Comparison of ENCODE assay signal across 3 cellular contexts in the genomic region with DNA sequence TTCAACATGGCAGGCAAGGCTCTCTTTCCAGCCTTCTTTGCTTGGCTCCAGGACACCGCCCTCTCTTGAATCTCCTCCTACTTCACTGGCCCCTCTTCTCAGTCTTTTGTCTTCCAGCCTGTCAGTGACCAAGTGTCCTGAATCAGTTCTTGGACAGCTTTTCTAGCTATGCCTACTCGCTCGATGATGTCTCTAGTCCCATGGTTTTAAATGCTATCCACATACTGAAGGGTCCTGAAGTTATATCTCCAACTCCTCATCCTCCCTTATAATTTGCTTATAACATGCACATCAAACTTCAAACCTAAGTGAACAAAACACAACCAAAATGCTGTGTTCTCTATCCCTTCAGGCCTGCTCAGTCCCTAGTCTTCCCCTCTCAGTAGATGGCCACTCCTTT.
A peak's percentile ranks its signal among the peaks of the same experiment; 100 is the strongest.
TF ChIP-seq lines count a peak whose summit lies in the region.

No MANE protein-coding gene starts in this region.

TF ChIP-seq in SK-N-SH, 30 proteins besides CTCF, POLR2A, EP300 and RAD21:
- TF ChIP-seq, protein P1, sequence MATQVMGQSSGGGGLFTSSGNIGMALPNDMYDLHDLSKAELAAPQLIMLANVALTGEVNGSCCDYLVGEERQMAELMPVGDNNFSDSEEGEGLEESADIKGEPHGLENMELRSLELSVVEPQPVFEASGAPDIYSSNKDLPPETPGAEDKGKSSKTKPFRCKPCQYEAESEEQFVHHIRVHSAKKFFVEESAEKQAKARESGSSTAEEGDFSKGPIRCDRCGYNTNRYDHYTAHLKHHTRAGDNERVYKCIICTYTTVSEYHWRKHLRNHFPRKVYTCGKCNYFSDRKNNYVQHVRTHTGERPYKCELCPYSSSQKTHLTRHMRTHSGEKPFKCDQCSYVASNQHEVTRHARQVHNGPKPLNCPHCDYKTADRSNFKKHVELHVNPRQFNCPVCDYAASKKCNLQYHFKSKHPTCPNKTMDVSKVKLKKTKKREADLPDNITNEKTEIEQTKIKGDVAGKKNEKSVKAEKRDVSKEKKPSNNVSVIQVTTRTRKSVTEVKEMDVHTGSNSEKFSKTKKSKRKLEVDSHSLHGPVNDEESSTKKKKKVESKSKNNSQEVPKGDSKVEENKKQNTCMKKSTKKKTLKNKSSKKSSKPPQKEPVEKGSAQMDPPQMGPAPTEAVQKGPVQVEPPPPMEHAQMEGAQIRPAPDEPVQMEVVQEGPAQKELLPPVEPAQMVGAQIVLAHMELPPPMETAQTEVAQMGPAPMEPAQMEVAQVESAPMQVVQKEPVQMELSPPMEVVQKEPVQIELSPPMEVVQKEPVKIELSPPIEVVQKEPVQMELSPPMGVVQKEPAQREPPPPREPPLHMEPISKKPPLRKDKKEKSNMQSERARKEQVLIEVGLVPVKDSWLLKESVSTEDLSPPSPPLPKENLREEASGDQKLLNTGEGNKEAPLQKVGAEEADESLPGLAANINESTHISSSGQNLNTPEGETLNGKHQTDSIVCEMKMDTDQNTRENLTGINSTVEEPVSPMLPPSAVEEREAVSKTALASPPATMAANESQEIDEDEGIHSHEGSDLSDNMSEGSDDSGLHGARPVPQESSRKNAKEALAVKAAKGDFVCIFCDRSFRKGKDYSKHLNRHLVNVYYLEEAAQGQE (IDR thresholded peaks at IDR 0.05; ENCODE audit: low read depth, low read length): 0 out of 2 replicates have a peak, but pooled peaks have one; percentile 38
- TF ChIP-seq, protein P2, sequence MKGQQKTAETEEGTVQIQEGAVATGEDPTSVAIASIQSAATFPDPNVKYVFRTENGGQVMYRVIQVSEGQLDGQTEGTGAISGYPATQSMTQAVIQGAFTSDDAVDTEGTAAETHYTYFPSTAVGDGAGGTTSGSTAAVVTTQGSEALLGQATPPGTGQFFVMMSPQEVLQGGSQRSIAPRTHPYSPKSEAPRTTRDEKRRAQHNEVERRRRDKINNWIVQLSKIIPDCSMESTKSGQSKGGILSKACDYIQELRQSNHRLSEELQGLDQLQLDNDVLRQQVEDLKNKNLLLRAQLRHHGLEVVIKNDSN (IDR thresholded peaks at IDR 0.05; ENCODE audit: borderline replicate concordance, low read depth): no peak

TF ChIP-seq in SK-N-SH treated with all-trans-retinoic acid at 6 μM for 48 hours, 23 proteins besides CTCF, POLR2A, EP300 and RAD21:
- TF ChIP-seq TCF4 (CRISPR knock-in tag; IDR thresholded peaks at IDR 0.05; ENCODE audit: borderline replicate concordance) (no peak), ZFP30 (CRISPR knock-in tag; IDR thresholded peaks at IDR 0.05) (no peak), TOX (CRISPR knock-in tag; IDR thresholded peaks at IDR 0.05; ENCODE audit: borderline replicate concordance) (no peak), BACH2 (CRISPR knock-in tag; IDR thresholded peaks at IDR 0.05; ENCODE audit: borderline replicate concordance) (no peak), ISL1 (CRISPR knock-in tag; IDR thresholded peaks at IDR 0.05) (no peak), SNAI2 (CRISPR knock-in tag; IDR thresholded peaks at IDR 0.05) (no peak), PPARA (CRISPR knock-in tag; IDR thresholded peaks at IDR 0.05; ENCODE audit: borderline replicate concordance) (no peak), ZNF8 (CRISPR knock-in tag; IDR thresholded peaks at IDR 0.05) (no peak), ARNTL (CRISPR knock-in tag; IDR thresholded peaks at IDR 0.05; ENCODE audit: borderline replicate concordance, low read depth) (no peak), ZFP3 (CRISPR knock-in tag; IDR thresholded peaks at IDR 0.05) (no peak), ZNF70 (CRISPR knock-in tag; IDR thresholded peaks at IDR 0.05) (no peak), CSDC2 (CRISPR knock-in tag; IDR thresholded peaks at IDR 0.05) (no peak), OSR1 (CRISPR knock-in tag; IDR thresholded peaks at IDR 0.05) (no peak), ESRRG (CRISPR knock-in tag; IDR thresholded peaks at IDR 0.05) (no peak), ZNF565 (CRISPR knock-in tag; conservative IDR thresholded peaks at IDR 0.05; ENCODE audit: low read depth) (no peak)
- TF ChIP-seq, protein P3, sequence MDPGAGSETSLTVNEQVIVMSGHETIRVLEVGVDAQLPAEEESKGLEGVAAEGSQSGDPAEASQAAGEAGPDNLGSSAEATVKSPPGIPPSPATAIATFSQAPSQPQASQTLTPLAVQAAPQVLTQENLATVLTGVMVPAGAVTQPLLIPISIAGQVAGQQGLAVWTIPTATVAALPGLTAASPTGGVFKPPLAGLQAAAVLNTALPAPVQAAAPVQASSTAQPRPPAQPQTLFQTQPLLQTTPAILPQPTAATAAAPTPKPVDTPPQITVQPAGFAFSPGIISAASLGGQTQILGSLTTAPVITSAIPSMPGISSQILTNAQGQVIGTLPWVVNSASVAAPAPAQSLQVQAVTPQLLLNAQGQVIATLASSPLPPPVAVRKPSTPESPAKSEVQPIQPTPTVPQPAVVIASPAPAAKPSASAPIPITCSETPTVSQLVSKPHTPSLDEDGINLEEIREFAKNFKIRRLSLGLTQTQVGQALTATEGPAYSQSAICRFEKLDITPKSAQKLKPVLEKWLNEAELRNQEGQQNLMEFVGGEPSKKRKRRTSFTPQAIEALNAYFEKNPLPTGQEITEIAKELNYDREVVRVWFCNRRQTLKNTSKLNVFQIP (CRISPR knock-in tag; IDR thresholded peaks at IDR 0.05; ENCODE audit: borderline replicate concordance, low read depth): no peak
- TF ChIP-seq, protein P4, sequence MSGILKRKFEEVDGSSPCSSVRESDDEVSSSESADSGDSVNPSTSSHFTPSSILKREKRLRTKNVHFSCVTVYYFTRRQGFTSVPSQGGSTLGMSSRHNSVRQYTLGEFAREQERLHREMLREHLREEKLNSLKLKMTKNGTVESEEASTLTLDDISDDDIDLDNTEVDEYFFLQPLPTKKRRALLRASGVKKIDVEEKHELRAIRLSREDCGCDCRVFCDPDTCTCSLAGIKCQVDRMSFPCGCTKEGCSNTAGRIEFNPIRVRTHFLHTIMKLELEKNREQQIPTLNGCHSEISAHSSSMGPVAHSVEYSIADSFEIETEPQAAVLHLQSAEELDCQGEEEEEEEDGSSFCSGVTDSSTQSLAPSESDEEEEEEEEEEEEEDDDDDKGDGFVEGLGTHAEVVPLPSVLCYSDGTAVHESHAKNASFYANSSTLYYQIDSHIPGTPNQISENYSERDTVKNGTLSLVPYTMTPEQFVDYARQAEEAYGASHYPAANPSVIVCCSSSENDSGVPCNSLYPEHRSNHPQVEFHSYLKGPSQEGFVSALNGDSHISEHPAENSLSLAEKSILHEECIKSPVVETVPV (CRISPR knock-in tag; IDR thresholded peaks at IDR 0.05): no peak
- TF ChIP-seq, protein P5, sequence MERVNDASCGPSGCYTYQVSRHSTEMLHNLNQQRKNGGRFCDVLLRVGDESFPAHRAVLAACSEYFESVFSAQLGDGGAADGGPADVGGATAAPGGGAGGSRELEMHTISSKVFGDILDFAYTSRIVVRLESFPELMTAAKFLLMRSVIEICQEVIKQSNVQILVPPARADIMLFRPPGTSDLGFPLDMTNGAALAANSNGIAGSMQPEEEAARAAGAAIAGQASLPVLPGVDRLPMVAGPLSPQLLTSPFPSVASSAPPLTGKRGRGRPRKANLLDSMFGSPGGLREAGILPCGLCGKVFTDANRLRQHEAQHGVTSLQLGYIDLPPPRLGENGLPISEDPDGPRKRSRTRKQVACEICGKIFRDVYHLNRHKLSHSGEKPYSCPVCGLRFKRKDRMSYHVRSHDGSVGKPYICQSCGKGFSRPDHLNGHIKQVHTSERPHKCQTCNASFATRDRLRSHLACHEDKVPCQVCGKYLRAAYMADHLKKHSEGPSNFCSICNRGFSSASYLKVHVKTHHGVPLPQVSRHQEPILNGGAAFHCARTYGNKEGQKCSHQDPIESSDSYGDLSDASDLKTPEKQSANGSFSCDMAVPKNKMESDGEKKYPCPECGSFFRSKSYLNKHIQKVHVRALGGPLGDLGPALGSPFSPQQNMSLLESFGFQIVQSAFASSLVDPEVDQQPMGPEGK (CRISPR knock-in tag; IDR thresholded peaks at IDR 0.05; ENCODE audit: borderline replicate concordance): no peak
- TF ChIP-seq, protein P6, sequence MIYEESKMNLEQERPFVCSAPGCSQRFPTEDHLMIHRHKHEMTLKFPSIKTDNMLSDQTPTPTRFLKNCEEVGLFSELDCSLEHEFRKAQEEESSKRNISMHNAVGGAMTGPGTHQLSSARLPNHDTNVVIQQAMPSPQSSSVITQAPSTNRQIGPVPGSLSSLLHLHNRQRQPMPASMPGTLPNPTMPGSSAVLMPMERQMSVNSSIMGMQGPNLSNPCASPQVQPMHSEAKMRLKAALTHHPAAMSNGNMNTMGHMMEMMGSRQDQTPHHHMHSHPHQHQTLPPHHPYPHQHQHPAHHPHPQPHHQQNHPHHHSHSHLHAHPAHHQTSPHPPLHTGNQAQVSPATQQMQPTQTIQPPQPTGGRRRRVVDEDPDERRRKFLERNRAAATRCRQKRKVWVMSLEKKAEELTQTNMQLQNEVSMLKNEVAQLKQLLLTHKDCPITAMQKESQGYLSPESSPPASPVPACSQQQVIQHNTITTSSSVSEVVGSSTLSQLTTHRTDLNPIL (CRISPR knock-in tag; IDR thresholded peaks at IDR 0.05; ENCODE audit: low read depth): no peak

TF ChIP-seq in K562, 482 proteins besides CTCF, POLR2A, EP300 and RAD21:
- TF ChIP-seq MIER1 (IDR thresholded peaks at IDR 0.05; ENCODE audit: low read depth) (0 out of 2 replicates have a peak, but pooled peaks have one; percentile 34), ATF7 (IDR thresholded peaks at IDR 0.05) (no peak), KLF10 (CRISPR knock-in tag; IDR thresholded peaks at IDR 0.05) (no peak), EGR1 (conservative IDR thresholded peaks at IDR 0.05) (no peak), PURB (CRISPR knock-in tag; IDR thresholded peaks at IDR 0.05; ENCODE audit: low read depth) (no peak), IFI16 (CRISPR knock-in tag; IDR thresholded peaks at IDR 0.05) (no peak)
